In genomic region chr21:31503467-31503866, GRCh38 we compare ENCODE assay signal across 31 cellular contexts.
"Had no signal": no experiment of that assay in that cellular context is flagged by ENCODE, and none has a peak within 500 bp of the region (broad histone marks: within the 10 kb centered on the region; RNA-seq: fewer than 3 reads in every experiment).

No MANE protein-coding gene starts in this region.

- H3K9me3 Mint-ChIP-seq: activated CD4-positive, alpha-beta memory T cell treated with anti-CD3 and anti-CD28 coated beads, Interleukin-2, amount 10 ng/mL, durations not matched to agents 7 days and 5 days; activated CD4-positive, alpha-beta T cell treated with anti-CD3 and anti-CD28 coated beads, Interleukin-2, amount 10 ng/mL, durations not matched to agents 7 days and 5 days; activated naive CD4-positive, alpha-beta T cell treated with anti-CD3 and anti-CD28 coated beads, Interleukin-2, amount 10 ng/mL, durations not matched to agents 7 days and 5 days; activated naive CD4-positive, alpha-beta T cell treated with anti-CD3 and anti-CD28 coated beads, Interleukin-2, amount 50 U/mL, for 72 hours; activated naive CD8-positive, alpha-beta T cell treated with anti-CD3 and anti-CD28 coated beads, Interleukin-2, amount 10 ng/mL, durations not matched to agents 7 days and 5 days; activated T-cell treated with anti-CD3 and anti-CD28 coated beads, Interleukin-2, amount 50 U/mL, for 24 hours; activated T-cell treated with anti-CD3 and anti-CD28 coated beads, Interleukin-2, amount 50 U/mL, for 72 hours; central memory CD8-positive, alpha-beta T cell; dendritic cell treated with granulocyte-macrophage colony-stimulating factor and Interleukin-4, amounts not matched to agents 40 ng/mL and 50 ng/mL, for 4 days; endodermal cell; WTC11 had no signal

- H3K36me3 ChIP-seq: brain microvascular endothelial cell had no signal

- H3K27me3 Mint-ChIP-seq: activated T-cell treated with anti-CD3 and anti-CD28 coated beads, Interleukin-2, amount 50 U/mL, for 24 hours; central memory CD8-positive, alpha-beta T cell had no signal

- H3K27ac ChIP-seq: brain microvascular endothelial cell, coronary artery, dorsolateral prefrontal cortex had no signal

- FAIRE-seq: astrocyte, frontal cortex, TTC549 had no signal

- H3K36me3 Mint-ChIP-seq: activated naive CD4-positive, alpha-beta T cell treated with anti-CD3 and anti-CD28 coated beads, Interleukin-2, amount 50 U/mL, for 72 hours; WTC11 had no signal

- H3K4me3 ChIP-seq: coronary artery, dorsolateral prefrontal cortex had no signal

- ATAC-seq: activated naive CD4-positive, alpha-beta T cell treated with anti-CD3 and anti-CD28 coated beads, Interleukin-2, amount 50 U/mL, for 72 hours; activated T-cell treated with anti-CD3 and anti-CD28 coated beads, Interleukin-2, amount 50 U/mL, for 72 hours; WTC11 had no signal

- H3K4me3 Mint-ChIP-seq: activated CD4-positive, alpha-beta memory T cell treated with anti-CD3 and anti-CD28 coated beads, Interleukin-2, amount 10 ng/mL, durations not matched to agents 7 days and 5 days; activated CD4-positive, alpha-beta T cell treated with anti-CD3 and anti-CD28 coated beads, Interleukin-2, amount 10 ng/mL, durations not matched to agents 7 days and 5 days; activated naive CD4-positive, alpha-beta T cell treated with anti-CD3 and anti-CD28 coated beads, Interleukin-2, amount 10 ng/mL, durations not matched to agents 7 days and 5 days; activated naive CD8-positive, alpha-beta T cell treated with anti-CD3 and anti-CD28 coated beads, Interleukin-2, amount 10 ng/mL, durations not matched to agents 7 days and 5 days; activated T-cell treated with anti-CD3 and anti-CD28 coated beads, Interleukin-2, amount 50 U/mL, for 24 hours; activated T-cell treated with anti-CD3 and anti-CD28 coated beads, Interleukin-2, amount 50 U/mL, for 72 hours; central memory CD8-positive, alpha-beta T cell; dendritic cell treated with granulocyte-macrophage colony-stimulating factor and Interleukin-4, amounts not matched to agents 40 ng/mL and 50 ng/mL, for 4 days; endodermal cell; WTC11 had no signal

- H3K27me3 ChIP-seq: brain microvascular endothelial cell, dorsolateral prefrontal cortex had no signal

- H3K27ac Mint-ChIP-seq: activated CD4-positive, alpha-beta memory T cell treated with anti-CD3 and anti-CD28 coated beads, Interleukin-2, amount 10 ng/mL, durations not matched to agents 7 days and 5 days; activated naive CD4-positive, alpha-beta T cell treated with anti-CD3 and anti-CD28 coated beads, Interleukin-2, amount 10 ng/mL, durations not matched to agents 7 days and 5 days; activated naive CD4-positive, alpha-beta T cell treated with anti-CD3 and anti-CD28 coated beads, Interleukin-2, amount 50 U/mL, for 72 hours; activated naive CD8-positive, alpha-beta T cell treated with anti-CD3 and anti-CD28 coated beads, Interleukin-2, amount 10 ng/mL, durations not matched to agents 7 days and 5 days; activated T-cell treated with anti-CD3 and anti-CD28 coated beads, Interleukin-2, amount 50 U/mL, for 24 hours; activated T-cell treated with anti-CD3 and anti-CD28 coated beads, Interleukin-2, amount 50 U/mL, for 72 hours; dendritic cell treated with granulocyte-macrophage colony-stimulating factor and Interleukin-4, amounts not matched to agents 40 ng/mL and 50 ng/mL, for 4 days; endodermal cell; WTC11 had no signal

- DNase-seq: activated CD4-positive, alpha-beta memory T cell treated with anti-CD3 and anti-CD28 coated beads, Interleukin-2, amount 10 ng/mL, durations not matched to agents 7 days and 5 days; activated CD4-positive, alpha-beta T cell treated with anti-CD3 and anti-CD28 coated beads for 1 hour; activated CD4-positive, alpha-beta T cell treated with anti-CD3 and anti-CD28 coated beads for 4 hours; activated CD4-positive, alpha-beta T cell treated with anti-CD3 and anti-CD28 coated beads, Interleukin-2, amount 10 ng/mL, durations not matched to agents 7 days and 5 days; activated CD4-positive, alpha-beta T cell treated with anti-CD3 and anti-CD28 coated beads, Interleukin-2, amount 50 U/mL, for 4 hours; activated CD8-positive, alpha-beta memory T cell treated with anti-CD3 and anti-CD28 coated beads, Interleukin-2, amount 50 U/mL, for 48 hours; activated gamma-delta T cell; activated naive CD4-positive, alpha-beta T cell; activated naive CD4-positive, alpha-beta T cell treated with anti-CD3 and anti-CD28 coated beads, Interleukin-2, amount 10 ng/mL, durations not matched to agents 7 days and 5 days; activated naive CD8-positive, alpha-beta T cell treated with anti-CD3 and anti-CD28 coated beads, Interleukin-2, amount 10 ng/mL, durations not matched to agents 7 days and 5 days; activated T-cell treated with anti-CD3 and anti-CD28 coated beads for 4 hours; activated T-cell treated with anti-CD3 and anti-CD28 coated beads, Interleukin-2, amount 50 U/mL, for 24 hours; activated T-cell treated with anti-CD3 and anti-CD28 coated beads, Interleukin-2, amount 50 U/mL, for 72 hours; amniotic stem cell; anterior cingulate cortex; brain microvascular endothelial cell; effector memory CD4-positive, alpha-beta T cell; endodermal cell; erythroblast; foreskin fibroblast; head of caudate nucleus; T-helper 2 cell had no signal
